In the genomic region with DNA sequence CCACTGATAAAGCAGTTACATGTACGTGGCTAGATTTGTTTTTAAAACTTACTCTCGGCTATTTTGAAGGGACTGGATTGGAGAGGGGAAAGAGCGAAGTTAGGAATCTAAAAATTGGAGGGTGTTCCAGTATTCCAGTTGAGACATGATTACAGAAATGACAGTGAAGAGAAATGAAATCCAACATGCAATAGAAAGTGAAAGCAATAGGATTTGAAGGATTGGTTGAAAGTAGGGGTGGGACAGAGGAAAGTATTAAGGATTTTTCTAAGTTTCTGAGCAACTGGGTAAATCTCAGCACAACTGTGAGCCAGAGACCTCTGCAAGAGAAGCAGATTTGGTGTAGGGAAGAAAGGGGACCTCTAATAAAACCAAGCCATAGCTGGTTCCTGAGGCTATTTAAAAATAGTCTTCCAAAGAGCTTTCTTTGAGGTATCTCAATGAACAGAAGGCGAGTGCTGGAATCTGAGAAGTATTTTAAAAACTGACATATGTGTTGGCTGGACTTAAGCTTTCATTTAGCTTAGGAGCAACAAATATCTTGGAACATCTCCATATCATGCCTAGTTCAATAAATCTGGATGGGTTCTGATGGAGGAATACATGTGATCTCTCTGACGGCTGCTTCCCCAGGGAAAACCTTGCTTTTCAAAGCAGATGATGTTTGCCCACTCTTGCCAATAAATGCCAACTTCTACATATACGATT, we compare ENCODE assay signal across 10 cellular contexts.
DNase-seq lines count a peak whose midpoint lies in the region; ATAC-seq, FAIRE-seq and TF ChIP-seq lines count a peak whose summit lies in the region.
"Had no signal": no experiment of that assay in that cellular context is flagged by ENCODE, and none has a peak within 500 bp of the region (broad histone marks: within the 10 kb centered on the region; RNA-seq: fewer than 3 reads in every experiment).

No MANE protein-coding gene starts in this region.

- no peak overlapping the region for H3K4me3 ChIP-seq in A549
- H3K4me3 ChIP-seq in astrocyte (ENCODE audit: insufficient read depth, low read depth, low read length) = no peak overlapping the region
- peak overlapping the region in 8 of 12 donors; percentile 9 to 55 (median 34) for H3K4me3 ChIP-seq in heart left ventricle
- peak overlapping the region; percentile 18 for H3K4me3 ChIP-seq in ovary

- no peak overlapping the region for H2AFZ ChIP-seq in astrocyte (ENCODE audit: low read depth, low read length)

- ATAC-seq in A549 = no peak; a peak in 1 of 6 replicates
- ATAC-seq in heart left ventricle = peak in 1 of 4 donors; percentile 31
- no peak for ATAC-seq in HG02840 (IDR thresholded peaks at IDR 0.05; ENCODE audit: low FRiP score, unreplicated experiment)
- no peak for ATAC-seq in GM18907 (IDR thresholded peaks at IDR 0.05; ENCODE audit: unreplicated experiment)
- ATAC-seq in GM21717 (IDR thresholded peaks at IDR 0.05; ENCODE audit: unreplicated experiment) = no peak
- no peak for ATAC-seq in GM18909 (IDR thresholded peaks at IDR 0.05; ENCODE audit: poor library complexity, unreplicated experiment)

- no peak overlapping the region for H3K4me3 Mint-ChIP-seq in astrocyte (ENCODE audit: unreplicated experiment)

- peaks cover 18% of the 10 kb centered on the region for H3K4me1 ChIP-seq in A549
- no peaks in the 10 kb centered on the region for H3K4me1 ChIP-seq in astrocyte (ENCODE audit: insufficient read depth, low read length)
- peaks cover 0 to 27% (median 6%) of the 10 kb centered on the region in 12 donors for H3K4me1 ChIP-seq in heart left ventricle
- H3K4me1 ChIP-seq in ovary (ENCODE audit: insufficient read depth) = peaks cover 14% of the 10 kb centered on the region

- H3K36me3 ChIP-seq in astrocyte (ENCODE audit: insufficient read depth, low read length) (no peaks in the 10 kb centered on the region), heart left ventricle (no peaks in the 10 kb centered on the region), ovary (no peaks in the 10 kb centered on the region)

- FAIRE-seq in A549 (lab: Jason Lieb, UNC) (no peak), astrocyte (lab: Jason Lieb, UNC) (no peak)
- FAIRE-seq: A204.1 had no signal

- H3K9me3 Mint-ChIP-seq in astrocyte (ENCODE audit: unreplicated experiment) = peaks cover 4% of the 10 kb centered on the region

- H3K79me2 ChIP-seq in astrocyte (ENCODE audit: insufficient read depth, low read length) = no peaks in the 10 kb centered on the region

- H3K4me2 ChIP-seq in A549 = peak overlapping the region; percentile 62
- peak overlapping the region; percentile 26 for H3K4me2 ChIP-seq in astrocyte (ENCODE audit: low read length)

- WGBS in A549 (ENCODE audit: missing lambda C conversion rate) = 50% methylated on average over 6 of the region's 6 CpGs
- 53 to 65% (median 57%) methylated on average over 6 of the region's 6 CpGs for WGBS in heart left ventricle, 4 donors
- 4 to 8% (median 7%) methylated on average over 6 of the region's 6 CpGs for WGBS in ovary, 3 donors

- TF ChIP-seq POLR2A in A549 (IDR thresholded peaks at IDR 0.05; ENCODE audit: low read length) (no peak), heart left ventricle (IDR thresholded peaks at IDR 0.05) (no peak), ovary (IDR thresholded peaks at IDR 0.05) (no peak)

- no peak for DNase-seq in A549 (ENCODE audit: low read depth in 1 of 2, low spot score in 1 of 2)
- DNase-seq in astrocyte (ENCODE audit: low read depth) = no peak
- DNase-seq in heart left ventricle = no peak
- no peak for DNase-seq in ovary
- DNase-seq: GOT3 had no signal

- POLR2A ChIA-PET in A549 (lab: Yijun Ruan, JAX) = interaction anchor here (0.6 kb wide), 1 partner anchor 160 kb away, joined by 3 read pairs; the partner anchor contains the start of gene C9orf72

- no peaks in the 10 kb centered on the region for H4K20me1 ChIP-seq in astrocyte (ENCODE audit: insufficient read depth, low read length)

- TF ChIP-seq CTCF in A549 (IDR thresholded peaks at IDR 0.05) = no peak
- no peak for TF ChIP-seq CTCF in astrocyte (IDR thresholded peaks at IDR 0.05; ENCODE audit: insufficient read depth, low read depth, low read length)
- no peak for TF ChIP-seq CTCF in heart left ventricle (IDR thresholded peaks at IDR 0.05)
- no peak for TF ChIP-seq CTCF in ovary (IDR thresholded peaks at IDR 0.05)

- H3K9me3 ChIP-seq in A549 (no peaks in the 10 kb centered on the region), astrocyte (ENCODE audit: insufficient read depth, low read depth, low read length) (no peaks in the 10 kb centered on the region), heart left ventricle (no peaks in the 10 kb centered on the region), ovary (no peaks in the 10 kb centered on the region)

- CTCF ChIA-PET in A549 (lab: Yijun Ruan, JAX) = interaction anchor here (1.0 to 1.2 kb wide), 3 partner anchors 10 to 116 kb away, joined by 3 to 5 read pairs (median 3); partner anchors contain the start of gene MOB3B

- H3K27me3 Mint-ChIP-seq in astrocyte (ENCODE audit: low read depth, unreplicated experiment) = no peaks in the 10 kb centered on the region

- TF ChIP-seq EP300 in A549 (IDR thresholded peaks at IDR 0.05) (no peak), ovary (IDR thresholded peaks at IDR 0.05) (no peak)

- H3K4me1 Mint-ChIP-seq in astrocyte (ENCODE audit: low read depth, unreplicated experiment) = peaks cover 10% of the 10 kb centered on the region

- no peaks in the 10 kb centered on the region for H3K36me3 Mint-ChIP-seq in astrocyte (ENCODE audit: low read depth, unreplicated experiment)

- no peak overlapping the region for H3K27ac Mint-ChIP-seq in astrocyte (ENCODE audit: unreplicated experiment)

- H3K27me3 ChIP-seq in astrocyte (ENCODE audit: insufficient read depth, low read length) = no peaks in the 10 kb centered on the region
- H3K27me3 ChIP-seq in heart left ventricle = no peaks in the 10 kb centered on the region
- no peaks in the 10 kb centered on the region for H3K27me3 ChIP-seq in ovary

- intact Hi-C loops in heart left ventricle (cut with DNase I) = loop anchor here in 4 of 10 donors (5.0 to 10.0 kb wide), 4 partner anchors 46 to 119 kb away; partner anchors contain the start of gene MOB3B (in 1 of the 4)
- intact Hi-C loops in ovary (cut with DNase I) = no loop called here

- H3K27ac ChIP-seq in A549 (peak overlapping the region in 1 of 2 experiments; percentile 58; a peak in 3 of 6 replicates), astrocyte (ENCODE audit: low read depth, low read length) (no peak overlapping the region), heart left ventricle (peak overlapping the region in 10 of 12 donors; percentile 20 to 42 (median 35)), ovary (peak overlapping the region in 1 of 2 donors; percentile 81)

- no peak for TF ChIP-seq RAD21 in A549 (conservative IDR thresholded peaks at IDR 0.05 in 1 of 2, IDR thresholded peaks at IDR 0.05 in 1 of 2)

- no peak overlapping the region for H3K9ac ChIP-seq in astrocyte (ENCODE audit: low read length)

TF ChIP-seq in A549, 52 proteins besides CTCF, POLR2A, EP300 and RAD21:
- TF ChIP-seq FOSL2 (IDR thresholded peaks at IDR 0.05) (no peak), FOSL2 (CRISPR knock-in tag; IDR thresholded peaks at IDR 0.05) (no peak), ZFP36 (IDR thresholded peaks at IDR 0.05; ENCODE audit: borderline replicate concordance, partially characterized antibody) (no peak), EHF (CRISPR knock-in tag; IDR thresholded peaks at IDR 0.05) (no peak)

Comparison
In these comparisons a context has a peak if more than half of its experiments do, and no peak if none do; other contexts are left out.
1. H3K4me3 ChIP-seq: peak in heart left ventricle (8 of 12) and ovary (single experiment); none in A549 (single experiment) and astrocyte (single experiment).